Comparison of ENCODE assay signal across 8 cellular contexts in genomic region chr1:23528245-23528978, GRCh38. TPM values are rescaled to one million over a fixed set of nuclear protein-coding genes. Genes with fewer than 3 reads are reported as not detected.
DNase-seq lines count a peak whose midpoint lies in the region; ATAC-seq and TF ChIP-seq lines count a peak whose summit lies in the region.

No MANE protein-coding gene starts in this region.

- WGBS in endodermal cell (ENCODE audit: insufficient coverage in 1 of 2, insufficient read length in 1 of 2), 2 experiments, result 72 to 83% methylated on average over 6 to 9 of the region's 9 CpGs

- DNase-seq in CD4-positive, CD25-positive, alpha-beta regulatory T cell, result peak; percentile 62 to 90 (median 69)
- DNase-seq in RPMI8226 (peak; percentile 99), cardiac septum (ENCODE audit: low spot score) (peak; percentile 94), endodermal cell (no peak)
- peak; percentile 69 for DNase-seq in activated T-helper 9 cell treated with anti-CD3 and anti-CD28 coated beads, Interleukin-2, amount 50 U/mL, for 16 hours (ENCODE audit: low read depth)
- peak; percentile 70 to 80 (median 74) for DNase-seq in stimulated activated CD4-positive, alpha-beta T cell treated with anti-CD3 and anti-CD28 coated beads, Interleukin-12 subunit alpha, Interleukin-12 subunit beta, amount 100 ng/mL, for 48 hours (ENCODE audit: low read depth in 2 of 3, low spot score in 1 of 3)

- H3K4me1 ChIP-seq in CD4-positive, CD25-positive, alpha-beta regulatory T cell (ENCODE audit: control insufficient read depth, insufficient read depth, low read length, poor library complexity, severe bottlenecking), result peaks cover 95% of the 10 kb centered on the region
- H3K4me1 ChIP-seq in KMS-11 (ENCODE audit: low read depth, poor library complexity, severe bottlenecking) (peaks cover 74% of the 10 kb centered on the region), endodermal cell (ENCODE audit: control insufficient read depth, insufficient read depth, low read length) (peaks cover 6% of the 10 kb centered on the region)

- peak overlapping the region; percentile 83 to 94 (median 86) for H3K4me3 Mint-ChIP-seq in CD4-positive, CD25-positive, alpha-beta regulatory T cell
- no peak overlapping the region for H3K4me3 Mint-ChIP-seq in endodermal cell

- TF ChIP-seq CTCF in KMS-11 (conservative IDR thresholded peaks at IDR 0.05; ENCODE audit: low read depth, low read length) (no peak), endodermal cell (conservative IDR thresholded peaks at IDR 0.05) (no peak)

- H3K9ac ChIP-seq in KMS-11 (peak overlapping the region; percentile 96; the same call in 1 of the 2 replicates), endodermal cell (ENCODE audit: extremely low read depth, low read length, poor library complexity, severe bottlenecking) (no peak overlapping the region)

- no peaks in the 10 kb centered on the region for H3K27me3 Mint-ChIP-seq in CD4-positive, CD25-positive, alpha-beta regulatory T cell
- H3K27me3 Mint-ChIP-seq in endodermal cell (ENCODE audit: insufficient read depth), result peaks cover 40% of the 10 kb centered on the region

- H2AFZ ChIP-seq in KMS-11 (ENCODE audit: low read depth), result no peak overlapping the region

- H4K20me1 ChIP-seq in KMS-11 (ENCODE audit: insufficient read depth), result no peaks in the 10 kb centered on the region

- peak; percentile 65 to 67 for ATAC-seq in CD4-positive, CD25-positive, alpha-beta regulatory T cell (ENCODE audit: low read depth in 2 of 2)
- ATAC-seq in GM19452 (IDR thresholded peaks at IDR 0.05; ENCODE audit: unreplicated experiment), result peak; percentile 36

- H3K27me3 ChIP-seq in CD4-positive, CD25-positive, alpha-beta regulatory T cell (ENCODE audit: control insufficient read depth, insufficient read depth, low read length), result no peaks in the 10 kb centered on the region
- no peaks in the 10 kb centered on the region for H3K27me3 ChIP-seq in KMS-11 (ENCODE audit: insufficient read depth, low read depth)
- peaks cover 15% of the 10 kb centered on the region for H3K27me3 ChIP-seq in endodermal cell (ENCODE audit: control insufficient read depth, insufficient read depth, low read length, poor library complexity, severe bottlenecking)

- peak overlapping the region; percentile 79 for H3K27ac ChIP-seq in CD4-positive, CD25-positive, alpha-beta regulatory T cell (ENCODE audit: insufficient read depth, low read length, poor library complexity, severe bottlenecking)
- H3K27ac ChIP-seq in KMS-11 (peak overlapping the region; percentile 87), endodermal cell (ENCODE audit: low read depth, low read length) (no peak overlapping the region)

- no peaks in the 10 kb centered on the region for H3K9me3 ChIP-seq in CD4-positive, CD25-positive, alpha-beta regulatory T cell (ENCODE audit: control insufficient read depth in 2 of 2, low read length in 2 of 2)
- H3K9me3 ChIP-seq in endodermal cell (ENCODE audit: control insufficient read depth, low read length), result no peaks in the 10 kb centered on the region

- H3K9me3 Mint-ChIP-seq in CD4-positive, CD25-positive, alpha-beta regulatory T cell, result no peaks in the 10 kb centered on the region
- H3K9me3 Mint-ChIP-seq in endodermal cell, result no peaks in the 10 kb centered on the region

- peaks cover 60% of the 10 kb centered on the region for H3K79me2 ChIP-seq in KMS-11 (ENCODE audit: insufficient read depth, low read depth)

- intact Hi-C loops in cardiac septum (cut with DNase I), result no loop called here

- peak overlapping the region; percentile 98 for H3K4me2 ChIP-seq in KMS-11

- no peaks in the 10 kb centered on the region for H3K36me3 ChIP-seq in CD4-positive, CD25-positive, alpha-beta regulatory T cell (ENCODE audit: control insufficient read depth, insufficient read depth, low read length)
- no peaks in the 10 kb centered on the region for H3K36me3 ChIP-seq in KMS-11 (ENCODE audit: insufficient read depth)
- H3K36me3 ChIP-seq in endodermal cell (ENCODE audit: control insufficient read depth, insufficient read depth, low read length), result no peaks in the 10 kb centered on the region

- peaks cover 17 to 93% (median 63%) of the 10 kb centered on the region in 4 donors for H3K4me1 Mint-ChIP-seq in CD4-positive, CD25-positive, alpha-beta regulatory T cell
- peaks cover 5% of the 10 kb centered on the region for H3K4me1 Mint-ChIP-seq in endodermal cell

- peak overlapping the region; percentile 73 for H3K4me3 ChIP-seq in CD4-positive, CD25-positive, alpha-beta regulatory T cell (ENCODE audit: low read depth, low read length)
- H3K4me3 ChIP-seq in KMS-11 (IDR thresholded peaks at IDR 0.05; ENCODE audit: insufficient read depth, low read depth, low read length) (no peak overlapping the region), endodermal cell (ENCODE audit: low read length) (no peak overlapping the region)

- H3K36me3 Mint-ChIP-seq in CD4-positive, CD25-positive, alpha-beta regulatory T cell, result no peaks in the 10 kb centered on the region
- H3K36me3 Mint-ChIP-seq in endodermal cell (ENCODE audit: low read depth), result no peaks in the 10 kb centered on the region

- peak overlapping the region; percentile 76 to 91 (median 89) for H3K27ac Mint-ChIP-seq in CD4-positive, CD25-positive, alpha-beta regulatory T cell
- H3K27ac Mint-ChIP-seq in endodermal cell, result no peak overlapping the region

RNA-seq across cellular contexts. Expression of gene E2F2, which starts 2.6 kb away (rescaled TPM):
- 13.8 TPM for total RNA-seq in CD4-positive, CD25-positive, alpha-beta regulatory T cell
- 1 to 10 TPM; 2.3 to 7.1 (median 3.7) TPM for polyA plus RNA-seq in CD4-positive, CD25-positive, alpha-beta regulatory T cell
- total RNA-seq in cardiac septum (0.30 TPM), endodermal cell (1 to 10 TPM; 7.3 to 9.8 TPM)
- polyA plus RNA-seq in endodermal cell (2013, experiment 1 of 2), result 7.4 TPM
- polyA plus RNA-seq in endodermal cell (2013, experiment 2 of 2), result 7.7 TPM

RNA-seq across cellular contexts. Expression of gene ID3, which starts 30.9 kb away (rescaled TPM):
- 51.1 TPM for total RNA-seq in CD4-positive, CD25-positive, alpha-beta regulatory T cell
- polyA plus RNA-seq in CD4-positive, CD25-positive, alpha-beta regulatory T cell, result 10 to 100 TPM; 35.9 to 56.9 (median 48.0) TPM
- total RNA-seq in cardiac septum (126 TPM), endodermal cell (100 to 1,000 TPM; 281 to 338 TPM)
- 319 TPM for polyA plus RNA-seq in endodermal cell (2013, experiment 1 of 2)
- 289 TPM for polyA plus RNA-seq in endodermal cell (2013, experiment 2 of 2)

RNA-seq across cellular contexts. Expression of gene ASAP3, which starts 44.4 kb away (rescaled TPM):
- 2.3 TPM for total RNA-seq in CD4-positive, CD25-positive, alpha-beta regulatory T cell
- polyA plus RNA-seq in CD4-positive, CD25-positive, alpha-beta regulatory T cell, result under 1 TPM in 3 of 4 donors, not detected in 1; 0.23 to 0.57 (median 0.41) TPM
- 30.5 TPM for total RNA-seq in cardiac septum
- 10 to 100 TPM; 78.7 to 91.0 TPM for total RNA-seq in endodermal cell
- polyA plus RNA-seq in endodermal cell (2013, experiment 1 of 2), result 63.5 TPM
- 57.5 TPM for polyA plus RNA-seq in endodermal cell (2013, experiment 2 of 2)
